Comparison of ENCODE assay signal across 1 cellular context in genomic region chr18:32803571-32803970, GRCh38.
TF ChIP-seq lines count a peak whose summit lies in the region.

No MANE protein-coding gene starts in this region.

TF ChIP-seq in HepG2, 621 proteins besides CTCF, POLR2A, EP300 and RAD21 (continued from another document and continues in another):
- TF ChIP-seq ZNF512 (CRISPR knock-in tag; IDR thresholded peaks at IDR 0.05) (no peak), KMT2B (CRISPR knock-in tag; IDR thresholded peaks at IDR 0.05) (no peak), ZNF710 (CRISPR knock-in tag; IDR thresholded peaks at IDR 0.05; ENCODE audit: borderline replicate concordance) (peak; percentile 93), ZNF496 (CRISPR knock-in tag; IDR thresholded peaks at IDR 0.05; ENCODE audit: insufficient replicate concordance) (no peak), ZNF383 (CRISPR knock-in tag; IDR thresholded peaks at IDR 0.05; ENCODE audit: borderline replicate concordance) (no peak), ZNF687 (CRISPR knock-in tag; IDR thresholded peaks at IDR 0.05) (no peak), ZMYM2 (CRISPR knock-in tag; IDR thresholded peaks at IDR 0.05) (no peak), ZNF629 (CRISPR knock-in tag; conservative IDR thresholded peaks at IDR 0.05) (peak; percentile 37; the same call in 1 of the 2 replicates), TCF7L2 (IDR thresholded peaks at IDR 0.05; ENCODE audit: low read depth, low read length) (peak; percentile 22; the same call in 1 of the 2 replicates), ZNF432 (CRISPR knock-in tag; IDR thresholded peaks at IDR 0.05; ENCODE audit: borderline replicate concordance) (no peak), ZNF20 (CRISPR knock-in tag; IDR thresholded peaks at IDR 0.05) (no peak), KLF11 (CRISPR knock-in tag; IDR thresholded peaks at IDR 0.05) (no peak), ZNF430 (CRISPR knock-in tag; IDR thresholded peaks at IDR 0.05) (no peak), TARDBP (CRISPR knock-in tag; IDR thresholded peaks at IDR 0.05) (peak; percentile 85), RBAK (CRISPR knock-in tag; IDR thresholded peaks at IDR 0.05) (no peak), FOXJ3 (CRISPR knock-in tag; IDR thresholded peaks at IDR 0.05; ENCODE audit: borderline replicate concordance) (peak; percentile 92), ARID4A (CRISPR knock-in tag; IDR thresholded peaks at IDR 0.05; ENCODE audit: borderline replicate concordance) (peak; percentile 42; the same call in 1 of the 2 replicates), ZNF615 (CRISPR knock-in tag; IDR thresholded peaks at IDR 0.05; ENCODE audit: borderline replicate concordance) (no peak), ZNF326 (CRISPR knock-in tag; IDR thresholded peaks at IDR 0.05; ENCODE audit: borderline replicate concordance) (no peak), ZC3H4 (CRISPR knock-in tag; IDR thresholded peaks at IDR 0.05; ENCODE audit: borderline replicate concordance) (no peak; the same call in 1 of the 2 replicates), JARID2 (CRISPR knock-in tag; IDR thresholded peaks at IDR 0.05; ENCODE audit: insufficient replicate concordance) (no peak), U2AF2 (IDR thresholded peaks at IDR 0.05; ENCODE audit: low read depth, low read length) (no peak), ZNF530 (CRISPR knock-in tag; IDR thresholded peaks at IDR 0.05; ENCODE audit: low read depth) (no peak), ZNF878 (CRISPR knock-in tag; IDR thresholded peaks at IDR 0.05) (no peak; the same call in 1 of the 2 replicates), ZXDC (CRISPR knock-in tag; IDR thresholded peaks at IDR 0.05) (no peak), ZNF513 (CRISPR knock-in tag; conservative IDR thresholded peaks at IDR 0.05) (no peak), ZFP41 (CRISPR knock-in tag; IDR thresholded peaks at IDR 0.05; ENCODE audit: borderline replicate concordance) (no peak), ZNF773 (CRISPR knock-in tag; IDR thresholded peaks at IDR 0.05; ENCODE audit: borderline replicate concordance) (no peak), MXD4 (CRISPR knock-in tag; IDR thresholded peaks at IDR 0.05) (no peak; the same call in 1 of the 2 replicates), PBX2 (CRISPR knock-in tag; IDR thresholded peaks at IDR 0.05) (no peak), ZFP36 (IDR thresholded peaks at IDR 0.05; ENCODE audit: borderline replicate concordance, low read depth, low read length, partially characterized antibody) (no peak), LBX2 (CRISPR knock-in tag; IDR thresholded peaks at IDR 0.05; ENCODE audit: borderline replicate concordance) (no peak), BRD4 (CRISPR knock-in tag; IDR thresholded peaks at IDR 0.05) (peak; percentile 94), ZFP36L2 (CRISPR knock-in tag; IDR thresholded peaks at IDR 0.05) (no peak), SETDB1 (CRISPR knock-in tag; IDR thresholded peaks at IDR 0.05; ENCODE audit: borderline replicate concordance) (no peak), ZSCAN5A (CRISPR knock-in tag; IDR thresholded peaks at IDR 0.05; ENCODE audit: borderline replicate concordance) (no peak; the same call in 1 of the 2 replicates), ZNF652 (CRISPR knock-in tag; IDR thresholded peaks at IDR 0.05; ENCODE audit: borderline replicate concordance, low read depth) (no peak; the same call in 1 of the 2 replicates), ZNF264 (CRISPR knock-in tag; IDR thresholded peaks at IDR 0.05) (peak; percentile 69; the same call in 1 of the 2 replicates), ZNF607 (CRISPR knock-in tag; IDR thresholded peaks at IDR 0.05; ENCODE audit: borderline replicate concordance) (no peak), ZNF580 (CRISPR knock-in tag; IDR thresholded peaks at IDR 0.05; ENCODE audit: borderline replicate concordance, low read depth) (0 out of 2 replicates have a peak, but pooled peaks have one; percentile 20), ZNF382 (CRISPR knock-in tag; IDR thresholded peaks at IDR 0.05; ENCODE audit: borderline replicate concordance) (no peak), HDAC2 (CRISPR knock-in tag; IDR thresholded peaks at IDR 0.05) (peak; percentile 93), ZNF670 (CRISPR knock-in tag; IDR thresholded peaks at IDR 0.05; ENCODE audit: borderline replicate concordance) (no peak), NBN (conservative IDR thresholded peaks at IDR 0.05) (no peak)
